In the genomic region with DNA sequence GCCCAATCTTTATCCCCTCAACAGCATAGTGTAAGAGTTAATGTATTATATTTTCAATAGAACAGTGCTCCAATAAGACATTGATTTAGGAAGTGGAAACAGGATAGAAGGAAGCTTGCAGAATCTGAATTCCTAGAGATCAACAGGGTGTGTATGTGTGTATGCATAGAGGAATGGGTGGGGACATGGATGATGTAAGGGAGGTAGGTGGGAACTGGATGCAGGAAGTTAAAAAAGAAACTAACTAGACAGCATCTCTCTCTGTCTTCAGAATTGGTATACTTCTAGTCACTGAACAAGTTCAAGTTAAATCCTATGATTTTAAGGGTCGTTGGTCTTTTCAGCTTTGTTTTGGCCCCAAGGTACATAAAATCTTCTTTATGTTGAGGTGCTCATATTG, we compare ENCODE assay signal across 25 cellular contexts.
DNase-seq lines count a peak whose midpoint lies in the region; FAIRE-seq and TF ChIP-seq lines count a peak whose summit lies in the region.
"Had no signal": no experiment of that assay in that cellular context is flagged by ENCODE, and none has a peak within 500 bp of the region (broad histone marks: within the 10 kb centered on the region; RNA-seq: fewer than 3 reads in every experiment).

No MANE protein-coding gene starts in this region.

- H3K27ac ChIP-seq in epithelial cell of prostate (no peak overlapping the region), small intestine (ENCODE audit: low read depth in 1 of 2, low read length in 1 of 2) (no peak overlapping the region)
- H3K27ac ChIP-seq: Peyer's patch, prostate gland, SJCRH30, uterus had no signal

- no peaks in the 10 kb centered on the region for H3K9me3 ChIP-seq in small intestine (ENCODE audit: control insufficient read depth, low read depth)
- H3K9me3 ChIP-seq: HAP-1, Peyer's patch, prostate gland, SJCRH30, uterus had no signal

- H3K27me3 ChIP-seq in small intestine (ENCODE audit: control insufficient read depth in 2 of 2, insufficient read depth in 2 of 2, low read length in 2 of 2): no peaks in the 10 kb centered on the region
- H3K27me3 ChIP-seq: Peyer's patch, SJCRH30, uterus had no signal

- no peaks in the 10 kb centered on the region for H3K36me3 ChIP-seq in small intestine (ENCODE audit: control insufficient read depth in 2 of 2, insufficient read depth in 2 of 2, low read length in 2 of 2)
- H3K36me3 ChIP-seq: HAP-1, Peyer's patch, prostate gland, SJCRH30, uterus had no signal

- no peak for FAIRE-seq in small intestine (lab: Jason Lieb, UNC)
- FAIRE-seq: endothelial cell of umbilical vein, kidney had no signal

- no peak for TF ChIP-seq CTCF in GM13977 (IDR thresholded peaks at IDR 0.05; ENCODE audit: extremely low read depth, insufficient read depth, missing control alignments)

- no peak overlapping the region for H3K4me3 ChIP-seq in small intestine (ENCODE audit: low read depth in 1 of 2, low read length in 2 of 2)
- H3K4me3 ChIP-seq: HAP-1, Peyer's patch, prostate gland, SJCRH30, uterus had no signal

- in situ Hi-C loops in GM13977 (cut with MboI; ENCODE audit: low pct_unique_long_range_greater_than_20kb, low sequenced_read_pairs, unreplicated experiment): no loop called here

- H3K4me1 ChIP-seq in small intestine (ENCODE audit: control insufficient read depth in 2 of 2, insufficient read depth in 1 of 2, low read depth in 1 of 2, low read length in 1 of 2): no peaks in the 10 kb centered on the region
- H3K4me1 ChIP-seq: HAP-1, Peyer's patch, prostate gland, SJCRH30, uterus had no signal

- WGBS in small intestine, 3 donors: 44 to 68% (median 60%) methylated on average over 1 of the region's 1 CpG

- DNase-seq in ELR (ENCODE audit: low read depth) (peak; percentile 17), M059J (ENCODE audit: low read depth) (peak; percentile 2), epithelial cell of prostate (ENCODE audit: low read depth, low spot score) (peak; percentile 5), small intestine (peak; percentile 49), GM13977 (ENCODE audit: low spot score) (no peak), NCI-H526 (lab: John Stamatoyannopoulos, UW) (no peak), epidermal melanocyte (ENCODE audit: insufficient read length, low spot score) (no peak)
- DNase-seq: activated CD4-positive, alpha-beta T cell treated with anti-CD3 and anti-CD28 coated beads for 48 hours; activated naive CD4-positive, alpha-beta T cell treated with anti-CD3 and anti-CD28 coated beads, Interleukin-2, amount 50 U/mL, for 16 hours; anterior cingulate cortex; caudate nucleus; CD8-positive, alpha-beta memory T cell; dermis blood vessel endothelial cell; kidney; NCI-H1092; NCI-H1930; NCI-H2227 treated with DMSO at 0.1 percent for 48 hours; Peyer's patch; SJCRH30; substantia nigra; T-helper 1 cell; uterus had no signal

Comparison
In these comparisons a context has a peak if more than half of its experiments do, and no peak if none do; other contexts are left out.
1. DNase-seq: peak in ELR (single experiment), M059J (single experiment), epithelial cell of prostate (single experiment) and small intestine (single experiment); none in GM13977 (single experiment), NCI-H526 (0 of 2) and epidermal melanocyte (single experiment).